ENCODE assay signal across 8 cellular contexts in the genomic region with DNA sequence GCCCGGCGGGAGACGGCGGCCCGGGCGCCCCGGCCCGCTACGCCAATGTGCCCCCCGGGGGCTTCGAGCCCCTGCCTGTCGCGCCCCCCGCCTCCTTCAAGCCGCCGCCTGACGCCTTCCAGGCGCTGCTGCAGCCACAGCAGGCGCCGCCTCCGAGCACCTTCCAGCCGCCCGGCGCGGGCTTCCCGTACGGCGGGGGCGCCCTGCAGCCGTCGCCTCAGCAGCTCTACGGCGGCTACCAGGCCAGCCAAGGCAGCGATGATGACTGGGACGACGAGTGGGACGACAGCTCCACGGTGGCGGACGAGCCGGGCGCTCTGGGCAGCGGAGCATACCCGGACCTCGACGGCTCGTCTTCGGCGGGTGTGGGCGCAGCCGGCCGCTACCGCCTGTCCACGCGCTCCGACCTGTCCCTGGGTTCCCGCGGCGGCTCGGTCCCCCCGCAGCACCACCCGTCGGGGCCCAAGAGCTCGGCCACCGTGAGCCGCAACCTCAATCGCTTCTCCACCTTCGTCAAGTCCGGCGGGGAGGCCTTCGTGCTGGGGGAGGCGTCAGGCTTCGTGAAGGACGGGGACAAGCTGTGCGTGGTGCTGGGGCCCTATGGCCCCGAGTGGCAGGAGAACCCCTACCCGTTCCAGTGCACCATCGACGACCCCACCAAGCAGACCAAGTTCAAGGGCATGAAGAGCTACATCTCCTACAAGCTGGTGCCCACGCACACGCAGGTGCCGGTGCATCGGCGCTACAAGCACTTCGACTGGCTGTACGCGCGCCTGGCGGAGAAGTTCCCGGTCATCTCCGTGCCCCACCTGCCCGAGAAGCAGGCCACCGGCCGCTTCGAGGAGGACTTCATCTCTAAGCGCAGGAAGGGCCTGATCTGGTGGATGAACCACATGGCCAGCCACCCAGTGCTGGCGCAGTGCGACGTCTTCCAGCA. TPM values are rescaled to one million over a fixed set of nuclear protein-coding genes. Genes with fewer than 3 reads are reported as not detected.
DNase-seq lines count a peak whose midpoint lies in the region; ATAC-seq, FAIRE-seq and TF ChIP-seq lines count a peak whose summit lies in the region.

No MANE protein-coding gene starts in this region.

- H4K20me1 ChIP-seq in fibroblast of lung (ENCODE audit: control insufficient read depth, extremely low read depth, insufficient read depth, low read length) = no peaks in the 10 kb centered on the region
- no peaks in the 10 kb centered on the region for H4K20me1 ChIP-seq in neural cell (ENCODE audit: insufficient read depth)

- H3F3A ChIP-seq in neural cell (ENCODE audit: insufficient read depth, low read length, poor library complexity, severe bottlenecking) = no peaks in the 10 kb centered on the region

- TF ChIP-seq CTCF in fibroblast of lung (conservative IDR thresholded peaks at IDR 0.05 in 1 of 2, IDR thresholded peaks at IDR 0.05 in 1 of 2; ENCODE audit: low read depth in 1 of 2, low read length in 2 of 2) (no peak), neural cell (IDR thresholded peaks at IDR 0.05; ENCODE audit: poor library complexity, severe bottlenecking) (no peak)

- H2AFZ ChIP-seq in fibroblast of lung (ENCODE audit: low read length) (no peak overlapping the region), neural cell (ENCODE audit: low read depth, low read length) (peak overlapping the region; percentile 27)

- no peak for TF ChIP-seq POLR2A in GM12892 (IDR thresholded peaks at IDR 0.05; ENCODE audit: low read depth, low read length)

- H3K4me3 ChIP-seq in fibroblast of lung (replicated peaks in 1 of 4; ENCODE audit: control extremely low read depth in 1 of 4, insufficient read depth in 1 of 4, low read depth in 3 of 4, low read length in 4 of 4) (peak overlapping the region; percentile 79 to 93 (median 88)), neural cell (ENCODE audit: low read length) (peak overlapping the region; percentile 87)

- H3K36me3 ChIP-seq in fibroblast of lung (ENCODE audit: control insufficient read depth, insufficient read depth, low read length) (peaks cover 10% of the 10 kb centered on the region), neural cell (ENCODE audit: insufficient read depth, low read length) (no peaks in the 10 kb centered on the region)

- H3K79me2 ChIP-seq in fibroblast of lung (ENCODE audit: control insufficient read depth, insufficient read depth, low read length) (peaks cover 52% of the 10 kb centered on the region), neural cell (replicated peaks; ENCODE audit: insufficient read depth, low read length) (peaks cover 48% of the 10 kb centered on the region)

- H3K4me1 ChIP-seq in fibroblast of lung (ENCODE audit: control insufficient read depth, extremely low read depth, insufficient read depth, low read length) = peaks cover 13% of the 10 kb centered on the region

- peak overlapping the region; percentile 64 for H3K27ac ChIP-seq in fibroblast of lung (ENCODE audit: insufficient read depth, low read length)
- peak overlapping the region; percentile 69 for H3K27ac ChIP-seq in neural cell (ENCODE audit: low read length)
- peak overlapping the region; percentile 75 for H3K27ac ChIP-seq in temporal lobe (ENCODE audit: low read depth, low read length)

- DNase-seq in GM12892 (ENCODE audit: insufficient read length) (peak; percentile 35), NOMO-1 treated with DMSO at 0.1 percent for 48 hours (lab: John Stamatoyannopoulos, UW; ENCODE audit: unreplicated experiment) (peak; percentile 22), fibroblast of lung (ENCODE audit: low read depth in 2 of 2) (peak in 1 of 2 donors; percentile 56), NCI-H187 (lab: John Stamatoyannopoulos, UW) (no peak)
- peak; percentile 53 to 74 for DNase-seq in activated T-cell treated with anti-CD3 and anti-CD28 coated beads, Interleukin-2, amount 50 U/mL, for 48 hours

- no peak for FAIRE-seq in GM12892 (lab: Jason Lieb, UNC)

- TF ChIP-seq EP300 in neural cell (conservative IDR thresholded peaks at IDR 0.05; ENCODE audit: poor library complexity, severe bottlenecking) = no peak

- peak overlapping the region; percentile 90 for H3K4me2 ChIP-seq in fibroblast of lung (ENCODE audit: extremely low read depth, insufficient read depth, low read length)
- H3K4me2 ChIP-seq in neural cell (ENCODE audit: low read length) = no peak overlapping the region

- peak; percentile 31 for ATAC-seq in HG02678 (IDR thresholded peaks at IDR 0.05; ENCODE audit: unreplicated experiment)

- H3K9ac ChIP-seq in fibroblast of lung (ENCODE audit: insufficient read depth, low read length) (peak overlapping the region; percentile 77), neural cell (ENCODE audit: low read length) (peak overlapping the region; percentile 78)

- H3K9me3 ChIP-seq in fibroblast of lung (ENCODE audit: control insufficient read depth, insufficient read depth, low read depth, low read length) (peaks cover 7% of the 10 kb centered on the region), neural cell (ENCODE audit: low read length) (no peaks in the 10 kb centered on the region)

- no peaks in the 10 kb centered on the region for H3K9me2 ChIP-seq in neural cell (ENCODE audit: insufficient read depth, low read length)

- no peak for TF ChIP-seq RAD21 in neural cell (conservative IDR thresholded peaks at IDR 0.05)

- H3K27me3 ChIP-seq in fibroblast of lung (ENCODE audit: control insufficient read depth, insufficient read depth, low read length) (no peaks in the 10 kb centered on the region), neural cell (ENCODE audit: insufficient read depth, low read depth, low read length) (no peaks in the 10 kb centered on the region)

TF ChIP-seq in neural cell, 6 proteins besides CTCF, POLR2A, EP300 and RAD21:
- TF ChIP-seq EZH2 (IDR thresholded peaks at IDR 0.05; ENCODE audit: borderline replicate concordance, insufficient read depth, low read length, poor library complexity, severe bottlenecking) (no peak), TAF1 (IDR thresholded peaks at IDR 0.05; ENCODE audit: low read depth) (no peak), SMC3 (conservative IDR thresholded peaks at IDR 0.05; ENCODE audit: poor library complexity) (no peak), POLR2AphosphoS5 (IDR thresholded peaks at IDR 0.05) (no peak)
- TF ChIP-seq, protein P1, sequence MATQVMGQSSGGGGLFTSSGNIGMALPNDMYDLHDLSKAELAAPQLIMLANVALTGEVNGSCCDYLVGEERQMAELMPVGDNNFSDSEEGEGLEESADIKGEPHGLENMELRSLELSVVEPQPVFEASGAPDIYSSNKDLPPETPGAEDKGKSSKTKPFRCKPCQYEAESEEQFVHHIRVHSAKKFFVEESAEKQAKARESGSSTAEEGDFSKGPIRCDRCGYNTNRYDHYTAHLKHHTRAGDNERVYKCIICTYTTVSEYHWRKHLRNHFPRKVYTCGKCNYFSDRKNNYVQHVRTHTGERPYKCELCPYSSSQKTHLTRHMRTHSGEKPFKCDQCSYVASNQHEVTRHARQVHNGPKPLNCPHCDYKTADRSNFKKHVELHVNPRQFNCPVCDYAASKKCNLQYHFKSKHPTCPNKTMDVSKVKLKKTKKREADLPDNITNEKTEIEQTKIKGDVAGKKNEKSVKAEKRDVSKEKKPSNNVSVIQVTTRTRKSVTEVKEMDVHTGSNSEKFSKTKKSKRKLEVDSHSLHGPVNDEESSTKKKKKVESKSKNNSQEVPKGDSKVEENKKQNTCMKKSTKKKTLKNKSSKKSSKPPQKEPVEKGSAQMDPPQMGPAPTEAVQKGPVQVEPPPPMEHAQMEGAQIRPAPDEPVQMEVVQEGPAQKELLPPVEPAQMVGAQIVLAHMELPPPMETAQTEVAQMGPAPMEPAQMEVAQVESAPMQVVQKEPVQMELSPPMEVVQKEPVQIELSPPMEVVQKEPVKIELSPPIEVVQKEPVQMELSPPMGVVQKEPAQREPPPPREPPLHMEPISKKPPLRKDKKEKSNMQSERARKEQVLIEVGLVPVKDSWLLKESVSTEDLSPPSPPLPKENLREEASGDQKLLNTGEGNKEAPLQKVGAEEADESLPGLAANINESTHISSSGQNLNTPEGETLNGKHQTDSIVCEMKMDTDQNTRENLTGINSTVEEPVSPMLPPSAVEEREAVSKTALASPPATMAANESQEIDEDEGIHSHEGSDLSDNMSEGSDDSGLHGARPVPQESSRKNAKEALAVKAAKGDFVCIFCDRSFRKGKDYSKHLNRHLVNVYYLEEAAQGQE (IDR thresholded peaks at IDR 0.05; ENCODE audit: borderline replicate concordance) = peak; percentile 2
TF ChIP-seq in neural cell: peak in this region for 1.

RNA-seq across cellular contexts. Expression of a gene that starts 0.9 kb away (rescaled TPM):
- 0.59 TPM for polyA plus RNA-seq in GM12892 (2012; ENCODE audit: missing spikeins)
- total RNA-seq in fibroblast of lung (91.7 and 109 TPM in 2 replicates), temporal lobe (17.2 TPM)
- polyA plus RNA-seq in fibroblast of lung (49.0 and 80.1 TPM in 2 replicates), neural cell (6.7 and 7.9 TPM in 2 replicates)
- polyA plus RNA-seq in fibroblast of lung (2012) = 44.7 and 78.2 TPM in 2 replicates
- polyA minus RNA-seq in fibroblast of lung (ENCODE audit: low replicate concordance) (34.0 and 60.5 TPM in 2 replicates), neural cell (25.9 and 26.5 TPM in 2 replicates)

Comparison
In these comparisons a context has a peak if more than half of its experiments do, and no peak if none do; other contexts are left out.
1. DNase-seq: peak in GM12892 (single experiment), NOMO-1 treated with DMSO at 0.1 percent for 48 hours (single experiment) and activated T-cell treated with anti-CD3 and anti-CD28 coated beads, Interleukin-2, amount 50 U/mL, for 48 hours (2 of 2); none in NCI-H187 (0 of 2).
2. Peak in every context shown above with its lines, with median percentiles within 50 percentile points of each other: H3K27ac ChIP-seq.